8 cellular contexts compared by ENCODE assay signal in the genomic region with DNA sequence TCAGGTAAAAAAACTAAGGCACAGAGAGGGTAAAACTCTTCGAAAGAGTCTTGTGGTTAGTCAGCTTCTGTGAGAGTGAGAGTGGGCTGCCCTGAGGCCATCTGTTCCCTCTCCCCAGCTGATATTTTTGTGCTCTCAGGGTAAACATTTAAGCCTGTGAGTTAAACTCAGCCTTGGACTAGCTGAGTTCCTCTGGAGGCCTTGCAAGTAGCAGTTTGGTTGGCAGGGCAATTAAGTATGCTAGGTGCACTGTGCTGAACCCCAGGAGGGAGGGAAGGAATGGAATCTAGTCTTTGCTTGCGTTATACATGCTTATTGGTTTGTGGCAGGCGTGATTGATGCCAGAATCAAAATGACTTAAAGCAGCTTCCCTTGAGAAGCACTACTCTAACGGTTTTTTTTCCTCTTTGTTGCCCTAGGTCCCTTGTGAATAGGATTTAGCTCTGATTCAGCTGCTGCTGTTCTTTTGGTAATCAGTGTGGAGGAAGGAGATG.
A peak's percentile ranks its signal among the peaks of the same experiment; 100 is the strongest.
DNase-seq lines count a peak whose midpoint lies in the region; ATAC-seq and TF ChIP-seq lines count a peak whose summit lies in the region.

No MANE protein-coding gene starts in this region.

- intact Hi-C loops in left ventricle myocardium inferior (cut with micrococcal nuclease) = no loop called here
- intact Hi-C loops in heart left ventricle (cut with DNase I) = loop anchor here in 1 of 10 donors (10.0 kb wide), 1 partner anchor 64 kb away; no protein-coding TSS in a partner anchor

- TF ChIP-seq CTCF in left ventricle myocardium inferior (IDR thresholded peaks at IDR 0.05; ENCODE audit: borderline replicate concordance) (no peak), heart left ventricle (IDR thresholded peaks at IDR 0.05) (no peak), SK-N-SH (IDR thresholded peaks at IDR 0.05) (no peak), type B pancreatic cell (conservative IDR thresholded peaks at IDR 0.05) (no peak)

- CTCF ChIA-PET in SK-N-SH (lab: Yijun Ruan, JAX) = interaction anchor here (1.2 kb wide), 2 partner anchors 11 to 22 kb away, joined by 3 to 4 read pairs; no protein-coding TSS in a partner anchor

- peaks cover 57% of the 10 kb centered on the region for H3K4me1 Mint-ChIP-seq in type B pancreatic cell (ENCODE audit: unreplicated experiment)

- H3K4me2 ChIP-seq in SK-N-SH = no peak overlapping the region

- H2AFZ ChIP-seq in SK-N-SH (ENCODE audit: low read depth) = no peak overlapping the region

- H3K36me3 Mint-ChIP-seq in type B pancreatic cell = no peaks in the 10 kb centered on the region

- H3K4me3 ChIP-seq in left ventricle myocardium inferior (no peak overlapping the region), heart left ventricle (no peak overlapping the region), SK-N-SH (ENCODE audit: low read depth in 2 of 2, low read length in 1 of 2) (no peak overlapping the region)

- H3K9me3 ChIP-seq in left ventricle myocardium inferior (replicated peaks) (no peaks in the 10 kb centered on the region), heart left ventricle (no peaks in the 10 kb centered on the region), SK-N-SH (no peaks in the 10 kb centered on the region)

- H3K27me3 Mint-ChIP-seq in type B pancreatic cell = no peaks in the 10 kb centered on the region

- ATAC-seq in heart left ventricle (no peak), HG03060 (IDR thresholded peaks at IDR 0.05; ENCODE audit: low read depth, unreplicated experiment) (peak; percentile 32)

- no peaks in the 10 kb centered on the region for H3K9me2 ChIP-seq in SK-N-SH

- TF ChIP-seq EP300 in SK-N-SH (IDR thresholded peaks at IDR 0.05; ENCODE audit: borderline replicate concordance in 1 of 2, low read depth in 1 of 2, low read length in 1 of 2) = peak in 1 of 2 experiments; percentile 41; a peak in 1 of 4 replicates

- H3K9me3 Mint-ChIP-seq in type B pancreatic cell = no peaks in the 10 kb centered on the region

- H3K27ac Mint-ChIP-seq in type B pancreatic cell = peak overlapping the region; percentile 75

- H3K79me2 ChIP-seq in SK-N-SH (ENCODE audit: insufficient read depth) = peaks cover 16% of the 10 kb centered on the region

- H3K4me1 ChIP-seq in left ventricle myocardium inferior (peaks cover 28% of the 10 kb centered on the region), heart left ventricle (peaks cover 0 to 28% (median 21%) of the 10 kb centered on the region in 12 donors), SK-N-SH (ENCODE audit: control insufficient read depth in 1 of 2, insufficient read depth in 2 of 2, low read depth in 1 of 2, low read length in 1 of 2) (peaks cover 25 to 48% of the 10 kb centered on the region in 2 experiments; a peak in 3 of 4 replicates)

- H3K4me3 Mint-ChIP-seq in type B pancreatic cell = peak overlapping the region; percentile 3

- no peak for TF ChIP-seq RAD21 in SK-N-SH (IDR thresholded peaks at IDR 0.05; ENCODE audit: low read length)

- H3K36me3 ChIP-seq in left ventricle myocardium inferior (no peaks in the 10 kb centered on the region), heart left ventricle (no peaks in the 10 kb centered on the region), SK-N-SH (replicated peaks in 1 of 2; ENCODE audit: control insufficient read depth in 1 of 2, insufficient read depth in 2 of 2, low read length in 1 of 2) (no peaks in the 10 kb centered on the region)

- TF ChIP-seq POLR2A in heart left ventricle (IDR thresholded peaks at IDR 0.05) = no peak

- H4K20me1 ChIP-seq in SK-N-SH (ENCODE audit: insufficient read depth) = peaks cover 71% of the 10 kb centered on the region

- POLR2A ChIA-PET in SK-N-SH (lab: Yijun Ruan, JAX) = interaction anchor here (1.2 kb wide), 1 partner anchor 139 kb away, joined by 3 read pairs; no protein-coding TSS in a partner anchor

- H3K27me3 ChIP-seq in left ventricle myocardium inferior (ENCODE audit: low read depth) (no peaks in the 10 kb centered on the region), heart left ventricle (no peaks in the 10 kb centered on the region), SK-N-SH (ENCODE audit: insufficient read depth) (no peaks in the 10 kb centered on the region)

- DNase-seq in left ventricle myocardium inferior = no peak
- no peak for DNase-seq in heart left ventricle
- DNase-seq in SK-N-SH = no peak
- no peak for DNase-seq in type B pancreatic cell (ENCODE audit: extremely low spot score, unreplicated experiment)
- no peak for DNase-seq in pons (ENCODE audit: low spot score)
- DNase-seq in superior temporal gyrus (ENCODE audit: extremely low spot score) = no peak
- DNase-seq in Ammon's horn (ENCODE audit: low spot score) = no peak

- WGBS in heart left ventricle, 4 donors = 51 to 61% (median 57%) methylated on average over 4 of the region's 4 CpGs
- 56% methylated on average over 4 of the region's 4 CpGs for WGBS in SK-N-SH (ENCODE audit: low lambda C conversion rate)

- no peak overlapping the region for H3K9ac ChIP-seq in SK-N-SH

- H3K27ac ChIP-seq in left ventricle myocardium inferior (replicated peaks) (peak overlapping the region; percentile 34), heart left ventricle (peak overlapping the region in 2 of 12 donors; percentile 3 to 41), SK-N-SH (ENCODE audit: low read depth in 2 of 2, low read length in 1 of 2) (peak overlapping the region in 1 of 2 experiments; percentile 89; a peak in 2 of 4 replicates)

- H3F3A ChIP-seq in SK-N-SH (replicated peaks; ENCODE audit: insufficient read depth) = peaks cover 3% of the 10 kb centered on the region

TF ChIP-seq in SK-N-SH, 30 proteins besides CTCF, POLR2A, EP300 and RAD21:
- no peak for TF ChIP-seq GABPA (IDR thresholded peaks at IDR 0.05; ENCODE audit: low read depth)
- TF ChIP-seq, protein P1, sequence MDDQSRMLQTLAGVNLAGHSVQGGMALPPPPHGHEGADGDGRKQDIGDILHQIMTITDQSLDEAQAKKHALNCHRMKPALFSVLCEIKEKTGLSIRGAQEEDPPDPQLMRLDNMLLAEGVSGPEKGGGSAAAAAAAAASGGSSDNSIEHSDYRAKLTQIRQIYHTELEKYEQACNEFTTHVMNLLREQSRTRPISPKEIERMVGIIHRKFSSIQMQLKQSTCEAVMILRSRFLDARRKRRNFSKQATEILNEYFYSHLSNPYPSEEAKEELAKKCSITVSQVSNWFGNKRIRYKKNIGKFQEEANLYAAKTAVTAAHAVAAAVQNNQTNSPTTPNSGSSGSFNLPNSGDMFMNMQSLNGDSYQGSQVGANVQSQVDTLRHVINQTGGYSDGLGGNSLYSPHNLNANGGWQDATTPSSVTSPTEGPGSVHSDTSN (IDR thresholded peaks at IDR 0.05) = peak; percentile 64
